23 cellular contexts compared by ENCODE assay signal in the genomic region with DNA sequence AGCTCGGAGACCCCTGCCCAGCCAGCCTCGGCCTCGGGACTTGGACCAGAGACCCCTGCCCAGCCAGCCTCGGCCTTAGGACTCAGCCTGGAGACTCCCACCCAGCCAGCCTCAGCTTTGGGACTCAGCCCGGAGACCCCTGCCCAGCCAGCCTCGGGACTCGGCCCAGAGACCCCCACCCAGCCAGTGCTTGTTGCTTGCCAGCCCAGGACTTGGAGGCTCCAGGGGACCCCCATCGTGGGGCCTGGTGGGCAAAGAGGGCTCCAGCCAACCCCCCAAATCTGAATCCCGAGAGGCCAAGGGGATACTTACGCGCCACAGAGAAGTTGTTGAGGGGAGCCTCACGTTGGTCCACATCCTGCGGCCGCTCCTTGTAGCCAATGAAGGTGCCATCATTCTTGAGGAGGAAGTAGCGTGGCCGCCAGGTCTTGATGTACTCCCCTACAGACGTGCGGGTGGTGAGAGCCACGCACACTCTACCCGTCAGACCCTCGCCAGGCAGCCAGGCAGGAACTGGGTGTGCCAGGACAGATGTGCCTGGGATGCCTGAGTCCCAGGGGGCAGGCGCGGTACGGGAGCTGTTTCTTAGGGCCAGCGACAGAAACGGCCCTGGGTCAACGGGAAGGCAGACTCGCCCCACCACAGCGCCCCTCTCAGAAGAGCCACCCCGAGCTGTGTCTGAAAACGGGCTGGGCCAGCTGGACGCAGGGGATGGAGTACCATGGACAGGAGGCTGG.
"Had no signal": no experiment of that assay in that cellular context is flagged by ENCODE, and none has a peak within 500 bp of the region (broad histone marks: within the 10 kb centered on the region; RNA-seq: fewer than 3 reads in every experiment).

No MANE protein-coding gene starts in this region.

- DNase-seq: Karpas-422, KG1, MG63, NCI-H1092, NCI-H1105 treated with DMSO at 0.1 percent for 48 hours, NCI-H1417 treated with DMSO at 0.1 percent for 48 hours, NCI-H187, NCI-H2029, NCI-H2081 treated with DMSO at 0.1 percent for 48 hours, NCI-H2171, NCI-H226, NCI-H446, NCI-H510A, NCI-H524 treated with DMSO at 0.1 percent for 48 hours, NCI-H774, OCI-M1, PC-9, Peyer's patch, Right ventricle myocardium superior, SIG-M5 had no signal

- H3K27me3 ChIP-seq: MG63, Peyer's patch, SJSA1 had no signal

- H3K4me3 ChIP-seq: MG63, PC-9, Peyer's patch, SJSA1, SK-N-MC had no signal

- H3K4me2 ChIP-seq: PC-9 had no signal

- H3K36me3 ChIP-seq: MG63 had no signal

- H3K27ac ChIP-seq: HL-60, PC-9, Peyer's patch, SJSA1, SK-N-MC had no signal

- H3K9me3 ChIP-seq: MG63, Peyer's patch, SJSA1 had no signal

- H2AFZ ChIP-seq: PC-9 had no signal

- H3K4me1 ChIP-seq: SJSA1 had no signal
